In genomic region chr10:14372616-14373015, GRCh38 we compare ENCODE assay signal across 23 cellular contexts.
"Had no signal": no experiment of that assay in that cellular context is flagged by ENCODE, and none has a peak within 500 bp of the region (broad histone marks: within the 10 kb centered on the region; RNA-seq: fewer than 3 reads in every experiment).

No MANE protein-coding gene starts in this region.

- H3K27ac ChIP-seq: colonic mucosa, esophagus muscularis mucosa, gastrocnemius medialis, left ventricle myocardium inferior, transverse colon, uterus had no signal

- H3K9me3 Mint-ChIP-seq: activated naive CD4-positive, alpha-beta T cell treated with anti-CD3 and anti-CD28 coated beads, Interleukin-2, amount 50 U/mL, for 72 hours; effector memory CD8-positive, alpha-beta T cell had no signal

- H3K27me3 ChIP-seq: colonic mucosa, dorsolateral prefrontal cortex, esophagus muscularis mucosa, gastrocnemius medialis, transverse colon, uterus had no signal

- ATAC-seq: activated naive CD4-positive, alpha-beta T cell treated with anti-CD3 and anti-CD28 coated beads, Interleukin-2, amount 50 U/mL, for 72 hours; effector memory CD8-positive, alpha-beta T cell; gastrocnemius medialis; sciatic nerve; stimulated activated naive B cell treated with anti-CD40 and anti-IgM and Interleukin-4, amounts not matched to agents 10 μg/mL and 1 μg/mL and 100 μg/mL, for 72 hours had no signal

- H3K27ac Mint-ChIP-seq: activated naive CD4-positive, alpha-beta T cell treated with anti-CD3 and anti-CD28 coated beads, Interleukin-2, amount 50 U/mL, for 72 hours; effector memory CD8-positive, alpha-beta T cell; mesothelial cell of epicardium; stimulated activated naive B cell treated with anti-CD40 and anti-IgM and Interleukin-4, amounts not matched to agents 10 μg/mL and 1 μg/mL and 100 μg/mL, for 72 hours had no signal

- H3K4me1 ChIP-seq: colonic mucosa, esophagus muscularis mucosa, gastrocnemius medialis, left ventricle myocardium inferior, transverse colon, uterus had no signal

- H3K9me3 ChIP-seq: colonic mucosa, esophagus muscularis mucosa, gastrocnemius medialis, left ventricle myocardium inferior, transverse colon, uterus had no signal

- H3K4me2 ChIP-seq: smooth muscle cell had no signal

- H3K4me3 Mint-ChIP-seq: effector memory CD8-positive, alpha-beta T cell; mesothelial cell of epicardium; stimulated activated naive B cell treated with anti-CD40 and anti-IgM and Interleukin-4, amounts not matched to agents 10 μg/mL and 1 μg/mL and 100 μg/mL, for 72 hours had no signal

- H3K4me1 Mint-ChIP-seq: stimulated activated naive B cell treated with anti-CD40 and anti-IgM and Interleukin-4, amounts not matched to agents 10 μg/mL and 1 μg/mL and 100 μg/mL, for 72 hours had no signal

- H3K4me3 ChIP-seq: colonic mucosa, dorsolateral prefrontal cortex, esophagus muscularis mucosa, gastrocnemius medialis, left ventricle myocardium inferior, smooth muscle cell, transverse colon, uterus had no signal

- H3K36me3 ChIP-seq: colonic mucosa, esophagus muscularis mucosa, gastrocnemius medialis, left ventricle myocardium inferior, transverse colon, uterus had no signal

- H3K36me3 Mint-ChIP-seq: activated naive CD4-positive, alpha-beta T cell treated with anti-CD3 and anti-CD28 coated beads, Interleukin-2, amount 50 U/mL, for 72 hours; mesothelial cell of epicardium; stimulated activated naive B cell treated with anti-CD40 and anti-IgM and Interleukin-4, amounts not matched to agents 10 μg/mL and 1 μg/mL and 100 μg/mL, for 72 hours had no signal

- DNase-seq: activated CD4-positive, alpha-beta T cell treated with anti-CD3 and anti-CD28 coated beads for 1 hour; activated CD4-positive, alpha-beta T cell treated with anti-CD3 and anti-CD28 coated beads, Interleukin-2, amount 50 U/mL, for 1 hour; activated T-cell treated with anti-CD3 and anti-CD28 coated beads, Interleukin-2, amount 50 U/mL, for 1 hour; aorta; central memory CD4-positive, alpha-beta T cell; colonic mucosa; effector memory CD8-positive, alpha-beta T cell; gastrocnemius medialis; head of caudate nucleus; hypothalamus; left ventricle myocardium inferior; posterior cingulate gyrus; stimulated activated CD4-positive, alpha-beta T cell treated with anti-CD3 and anti-CD28 coated beads, Interleukin-15, amount 100 ng/mL, for 24 hours; stimulated activated CD8-positive, alpha-beta memory T cell treated with anti-CD3 and anti-CD28 coated beads, Interleukin-4, amount 100 ng/mL, for 48 hours; stimulated activated naive B cell treated with anti-CD40 and anti-IgM and Interleukin-4, amounts not matched to agents 10 μg/mL and 1 μg/mL and 100 μg/mL, for 72 hours; transverse colon; uterus had no signal
